Comparison of ENCODE assay signal across 8 cellular contexts in the genomic region with DNA sequence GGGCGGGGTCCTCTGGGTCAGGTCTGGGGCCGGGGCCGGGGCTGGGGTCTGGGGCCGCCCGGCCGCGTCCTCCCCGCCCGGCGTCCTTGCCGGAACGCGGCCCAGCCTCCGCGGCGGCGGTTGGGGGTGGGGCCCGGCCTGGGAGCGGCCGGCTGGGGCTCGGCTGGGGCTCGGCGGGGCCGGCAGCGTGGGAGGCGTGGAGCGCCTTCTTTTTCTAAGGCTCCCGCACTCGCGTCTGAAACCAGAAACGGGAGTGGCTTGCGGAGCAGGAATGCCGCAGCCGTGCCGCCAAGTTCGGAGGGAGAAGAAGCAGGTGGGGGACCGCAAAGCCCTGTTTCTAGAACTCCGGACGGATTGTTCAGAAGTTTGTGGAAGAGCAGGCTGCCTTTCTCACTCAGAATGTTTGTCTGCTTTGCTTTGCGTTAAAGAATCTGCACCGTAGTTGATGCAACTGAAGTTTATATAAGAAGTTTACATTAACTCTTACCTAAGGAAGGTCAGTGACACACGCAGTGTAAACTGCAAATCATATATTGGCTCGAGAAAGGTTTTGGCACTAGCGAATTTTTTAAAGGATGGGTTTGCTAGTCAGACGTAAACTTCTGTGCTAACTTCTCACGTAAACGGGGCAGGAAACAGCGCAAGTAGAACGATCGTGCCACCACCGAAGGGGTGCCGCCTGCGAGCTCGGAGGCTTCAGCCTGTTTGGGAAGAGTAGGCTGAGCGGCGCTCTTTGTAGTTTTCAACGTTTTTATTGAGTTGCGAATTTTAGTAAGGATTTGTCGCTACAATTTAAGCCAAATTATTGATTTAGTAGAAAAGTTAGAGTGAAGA. TPM values are rescaled to one million over a fixed set of nuclear protein-coding genes. Genes with fewer than 3 reads are reported as not detected.
DNase-seq lines count a peak whose midpoint lies in the region; ATAC-seq and TF ChIP-seq lines count a peak whose summit lies in the region.

No MANE protein-coding gene starts in this region.

- POLR2A ChIA-PET in naive thymus-derived CD8-positive, alpha-beta T cell (lab: Charles Lee): interaction anchor here (1.2 to 2.2 kb wide), 3 partner anchors 17 to 53 kb away, joined by 3 to 5 read pairs (median 3); no protein-coding TSS in a partner anchor

- H3K27me3 Mint-ChIP-seq in activated T-cell treated with anti-CD3 and anti-CD28 coated beads, Interleukin-2, amount 50 U/mL, for 24 hours: no peaks in the 10 kb centered on the region
- peaks cover 0 to 3% (median 0%) of the 10 kb centered on the region in 5 donors for H3K27me3 Mint-ChIP-seq in naive thymus-derived CD8-positive, alpha-beta T cell
- H3K27me3 Mint-ChIP-seq in stimulated activated naive CD8-positive, alpha-beta T cell treated with anti-CD3 and anti-CD28 coated beads, Interleukin-15, amount 100 ng/mL, for 72 hours: peaks cover 9% of the 10 kb centered on the region

- H3K4me3 Mint-ChIP-seq in activated T-cell treated with anti-CD3 and anti-CD28 coated beads, Interleukin-2, amount 50 U/mL, for 24 hours: peak overlapping the region; percentile 95
- peak overlapping the region; percentile 93 to 98 (median 96) for H3K4me3 Mint-ChIP-seq in naive thymus-derived CD8-positive, alpha-beta T cell
- peak overlapping the region; percentile 88 to 93 for H3K4me3 Mint-ChIP-seq in stimulated activated naive CD8-positive, alpha-beta T cell treated with anti-CD3 and anti-CD28 coated beads, Interleukin-15, amount 100 ng/mL, for 72 hours

- peaks cover 45% of the 10 kb centered on the region for H3K36me3 Mint-ChIP-seq in activated T-cell treated with anti-CD3 and anti-CD28 coated beads, Interleukin-2, amount 50 U/mL, for 24 hours (ENCODE audit: low read depth)
- H3K36me3 Mint-ChIP-seq in naive thymus-derived CD8-positive, alpha-beta T cell: peaks cover 0 to 6% (median 4%) of the 10 kb centered on the region in 3 donors

- DNase-seq in NCI-H1092 (lab: John Stamatoyannopoulos, UW): peak; percentile 6
- no peak for DNase-seq in NCI-H1092 treated with DMSO at 0.1 percent for 48 hours (lab: John Stamatoyannopoulos, UW)
- DNase-seq in NCI-H460 (ENCODE audit: extremely low read depth, low read depth): peak; percentile 30
- DNase-seq in activated T-cell treated with anti-CD3 and anti-CD28 coated beads, Interleukin-2, amount 50 U/mL, for 24 hours: peak; percentile 80
- peak; percentile 79 to 85 for DNase-seq in erythroblast (lab: John Stamatoyannopoulos, UW)
- DNase-seq in naive thymus-derived CD8-positive, alpha-beta T cell: peak; percentile 42 to 77 (median 62)
- peak; percentile 72 to 80 for DNase-seq in stimulated activated naive CD8-positive, alpha-beta T cell treated with anti-CD3 and anti-CD28 coated beads, Interleukin-15, amount 100 ng/mL, for 72 hours

- TF ChIP-seq POLR2A in erythroblast (IDR thresholded peaks at IDR 0.05; ENCODE audit: low read length): no peak

- peaks cover 45% of the 10 kb centered on the region for H3K4me1 Mint-ChIP-seq in activated T-cell treated with anti-CD3 and anti-CD28 coated beads, Interleukin-2, amount 50 U/mL, for 24 hours (ENCODE audit: low read depth)
- H3K4me1 Mint-ChIP-seq in naive thymus-derived CD8-positive, alpha-beta T cell: peaks cover 24 to 58% (median 48%) of the 10 kb centered on the region in 4 donors
- H3K4me1 Mint-ChIP-seq in stimulated activated naive CD8-positive, alpha-beta T cell treated with anti-CD3 and anti-CD28 coated beads, Interleukin-15, amount 100 ng/mL, for 72 hours: peaks cover 52% of the 10 kb centered on the region

- ATAC-seq in HG02759 (IDR thresholded peaks at IDR 0.05; ENCODE audit: unreplicated experiment): peak; percentile 56
- peak; percentile 56 to 57 for ATAC-seq in naive thymus-derived CD8-positive, alpha-beta T cell
- ATAC-seq in stimulated activated naive CD8-positive, alpha-beta T cell treated with anti-CD3 and anti-CD28 coated beads, Interleukin-15, amount 100 ng/mL, for 72 hours: peak; percentile 83

- H3K9me3 Mint-ChIP-seq in activated T-cell treated with anti-CD3 and anti-CD28 coated beads, Interleukin-2, amount 50 U/mL, for 24 hours: no peaks in the 10 kb centered on the region
- H3K9me3 Mint-ChIP-seq in naive thymus-derived CD8-positive, alpha-beta T cell: peaks cover 0 to 2% (median 0%) of the 10 kb centered on the region in 9 donors
- H3K9me3 Mint-ChIP-seq in stimulated activated naive CD8-positive, alpha-beta T cell treated with anti-CD3 and anti-CD28 coated beads, Interleukin-15, amount 100 ng/mL, for 72 hours: no peaks in the 10 kb centered on the region

- peak overlapping the region; percentile 97 for H3K27ac Mint-ChIP-seq in activated T-cell treated with anti-CD3 and anti-CD28 coated beads, Interleukin-2, amount 50 U/mL, for 24 hours
- H3K27ac Mint-ChIP-seq in naive thymus-derived CD8-positive, alpha-beta T cell: peak overlapping the region; percentile 90 to 98 (median 96)
- H3K27ac Mint-ChIP-seq in stimulated activated naive CD8-positive, alpha-beta T cell treated with anti-CD3 and anti-CD28 coated beads, Interleukin-15, amount 100 ng/mL, for 72 hours: peak overlapping the region; percentile 93 to 95

RNA-seq across cellular contexts. Expression of gene DNAJB6, which starts 0.7 kb away (rescaled TPM):
- total RNA-seq in NCI-H460 (2014; rRNA removed; shearing (Covaris generic)): 75.4 and 101 TPM in 2 replicates
- polyA plus RNA-seq in NCI-H460 (2014; cell fraction: nucleus; rRNA removed): 85.5 and 99.8 TPM in 2 replicates
- 100 to 1,000 TPM; 112 to 118 TPM for total RNA-seq in naive thymus-derived CD8-positive, alpha-beta T cell
- polyA plus RNA-seq in naive thymus-derived CD8-positive, alpha-beta T cell: 100 to 1,000 TPM; 113 to 159 (median 115) TPM
